In genomic region chr10:68684413-68684812, GRCh38 we compare ENCODE assay signal across 19 cellular contexts. TPM values are rescaled to one million over a fixed set of nuclear protein-coding genes. Genes with fewer than 3 reads are reported as not detected.
DNase-seq lines count a peak whose midpoint lies in the region; ATAC-seq and TF ChIP-seq lines count a peak whose summit lies in the region.
"Had no signal": no experiment of that assay in that cellular context is flagged by ENCODE, and none has a peak within 500 bp of the region (broad histone marks: within the 10 kb centered on the region; RNA-seq: fewer than 3 reads in every experiment).

No MANE protein-coding gene starts in this region.

- no peaks in the 10 kb centered on the region for H3K79me2 ChIP-seq in PC-9 (ENCODE audit: low read depth)
- H3K79me2 ChIP-seq: hepatocyte had no signal

- H3F3A ChIP-seq in PC-9 (ENCODE audit: insufficient read depth, low read depth) = no peaks in the 10 kb centered on the region

- no peaks in the 10 kb centered on the region for H3K27me3 ChIP-seq in PC-9 (ENCODE audit: insufficient read depth, low read depth)
- H3K27me3 ChIP-seq: BLaER1 treated with 17β-estradiol and CSF1 and Interleukin-3, amounts not matched to agents 10 nM and 100 nM; hepatocyte; sigmoid colon had no signal

- DNase-seq in GM10266 (ENCODE audit: extremely low spot score) (peak; percentile 12), iPS-NIHi7 (ENCODE audit: extremely low spot score) (no peak), posterior vena cava (ENCODE audit: low spot score) (no peak), MCF 10A (ENCODE audit: unreplicated experiment) (no peak), PC-9 (no peak)
- no peak for DNase-seq in central memory CD8-positive, alpha-beta T cell (ENCODE audit: low spot score in 2 of 2)
- DNase-seq: GM23248; left ventricle myocardium inferior; natural killer cell; NCI-H2029 treated with DMSO at 0.1 percent for 48 hours; sigmoid colon; stimulated activated CD4-positive, alpha-beta T cell treated with anti-CD3 and anti-CD28 coated beads, Interleukin-4, amount 100 ng/mL, for 4 hours; stimulated activated naive CD4-positive, alpha-beta T cell treated with Interleukin-2 at 50 U/mL for 16 hours had no signal

- no peak overlapping the region for H2AFZ ChIP-seq in PC-9
- H2AFZ ChIP-seq: GM23248, hepatocyte had no signal

- no TSS peak for BruUV-seq in MCF 10A (replicated peaks; lab: Mats Ljungman, UMichigan)
- no TSS peak for BruUV-seq in PC-9 (replicated peaks; lab: Mats Ljungman, UMichigan)

- H3K27me3 Mint-ChIP-seq in central memory CD8-positive, alpha-beta T cell = no peaks in the 10 kb centered on the region
- H3K27me3 Mint-ChIP-seq in MCF 10A (ENCODE audit: insufficient read depth, unreplicated experiment) = no peaks in the 10 kb centered on the region

- H3K4me3 Mint-ChIP-seq in central memory CD8-positive, alpha-beta T cell = peak overlapping the region; percentile 72
- H3K4me3 Mint-ChIP-seq in MCF 10A (ENCODE audit: unreplicated experiment) = no peak overlapping the region
- H3K4me3 Mint-ChIP-seq: natural killer cell had no signal

- ATAC-seq in GM18909 (IDR thresholded peaks at IDR 0.05; ENCODE audit: poor library complexity, unreplicated experiment) (peak; percentile 56), HG03103 (IDR thresholded peaks at IDR 0.05; ENCODE audit: low read depth, unreplicated experiment) (peak; percentile 76)
- peak; percentile 73 for ATAC-seq in central memory CD8-positive, alpha-beta T cell (replicated peaks; ENCODE audit: extremely low read depth, poor library complexity, severe bottlenecking)
- ATAC-seq: esophagus mucosa, Right ventricle myocardium inferior had no signal

- no peak overlapping the region for H3K4me2 ChIP-seq in PC-9
- H3K4me2 ChIP-seq: BLaER1 treated with 17β-estradiol and CSF1 and Interleukin-3, amounts not matched to agents 10 nM and 100 nM; hepatocyte had no signal

- H3K9me2 ChIP-seq in PC-9 (ENCODE audit: insufficient read depth) = no peaks in the 10 kb centered on the region

- CTCF ChIA-PET in MCF 10A (lab: Yijun Ruan, JAX) (no interaction called here), PC-9 (lab: Charles Lee) (no interaction called here)

- TF ChIP-seq CTCF in GM10266 (IDR thresholded peaks at IDR 0.05; ENCODE audit: control insufficient read depth, insufficient read depth, low read depth, missing control alignments) (no peak), MCF 10A (IDR thresholded peaks at IDR 0.05; ENCODE audit: unreplicated experiment) (no peak), PC-9 (conservative IDR thresholded peaks at IDR 0.05) (no peak)

- peak overlapping the region; percentile 96 for H3K27ac Mint-ChIP-seq in central memory CD8-positive, alpha-beta T cell (ENCODE audit: low read depth)
- H3K27ac Mint-ChIP-seq in MCF 10A (ENCODE audit: low read depth, unreplicated experiment) = no peak overlapping the region
- H3K27ac Mint-ChIP-seq: natural killer cell had no signal

- no peaks in the 10 kb centered on the region for H3K9me3 Mint-ChIP-seq in central memory CD8-positive, alpha-beta T cell
- no peaks in the 10 kb centered on the region for H3K9me3 Mint-ChIP-seq in MCF 10A (ENCODE audit: unreplicated experiment)
- H3K9me3 Mint-ChIP-seq: natural killer cell had no signal

- POLR2A ChIA-PET in MCF 10A (lab: Yijun Ruan, JAX) = no interaction called here
- POLR2A ChIA-PET in PC-9 (lab: Charles Lee; ENCODE audit: unreplicated experiment) = no interaction called here

- intact Hi-C loops in posterior vena cava (cut with DNase I) = no loop called here
- intact Hi-C loops in MCF 10A (cut with micrococcal nuclease) = no loop called here
- intact Hi-C loops in PC-9 (cut with micrococcal nuclease; ENCODE audit: unreplicated experiment) = no loop called here

- no peaks in the 10 kb centered on the region for H4K20me1 ChIP-seq in PC-9 (ENCODE audit: insufficient read depth)
- H4K20me1 ChIP-seq: BLaER1 treated with 17β-estradiol and CSF1 and Interleukin-3, amounts not matched to agents 10 nM and 100 nM had no signal

- H3K36me3 ChIP-seq in PC-9 (ENCODE audit: low read depth) = no peaks in the 10 kb centered on the region
- H3K36me3 ChIP-seq: BLaER1 treated with 17β-estradiol and CSF1 and Interleukin-3, amounts not matched to agents 10 nM and 100 nM had no signal

- no peaks in the 10 kb centered on the region for H3K4me1 Mint-ChIP-seq in central memory CD8-positive, alpha-beta T cell
- H3K4me1 Mint-ChIP-seq in MCF 10A (ENCODE audit: insufficient read depth, unreplicated experiment) = no peaks in the 10 kb centered on the region
- H3K4me1 Mint-ChIP-seq: natural killer cell had no signal

- H3K4me3 ChIP-seq in PC-9 = no peak overlapping the region
- H3K4me3 ChIP-seq: BLaER1 treated with 17β-estradiol and CSF1 and Interleukin-3, amounts not matched to agents 10 nM and 100 nM; GM23248; hepatocyte; left ventricle myocardium inferior; sigmoid colon had no signal

- no peaks in the 10 kb centered on the region for H3K9me3 ChIP-seq in PC-9 (ENCODE audit: insufficient read depth, low read depth)
- H3K9me3 ChIP-seq: BLaER1 treated with 17β-estradiol and CSF1 and Interleukin-3, amounts not matched to agents 10 nM and 100 nM; left ventricle myocardium inferior; sigmoid colon had no signal

- no peak overlapping the region for H3K27ac ChIP-seq in PC-9
- H3K27ac ChIP-seq: BLaER1 treated with 17β-estradiol and CSF1 and Interleukin-3, amounts not matched to agents 10 nM and 100 nM; GM23248; hepatocyte; left ventricle myocardium inferior; sigmoid colon had no signal

- no peaks in the 10 kb centered on the region for H3K4me1 ChIP-seq in PC-9 (replicated peaks; ENCODE audit: insufficient read depth)
- H3K4me1 ChIP-seq: BLaER1 treated with 17β-estradiol and CSF1 and Interleukin-3, amounts not matched to agents 10 nM and 100 nM; left ventricle myocardium inferior; sigmoid colon had no signal

- peaks cover 12% of the 10 kb centered on the region for H3K36me3 Mint-ChIP-seq in central memory CD8-positive, alpha-beta T cell (ENCODE audit: insufficient read depth)
- H3K36me3 Mint-ChIP-seq in MCF 10A (ENCODE audit: insufficient read depth, unreplicated experiment) = no peaks in the 10 kb centered on the region

RNA-seq across cellular contexts. Expression of gene CCAR1, which starts 36.6 kb away (rescaled TPM):
- total RNA-seq in posterior vena cava (10 to 100 TPM; 45.2 to 49.3 TPM), MCF 10A (2022) (103 and 116 TPM in 2 replicates), PC-9 (2021) (66.1 and 98.3 TPM in 2 replicates)
